1 cellular context compared by ENCODE assay signal in the genomic region with DNA sequence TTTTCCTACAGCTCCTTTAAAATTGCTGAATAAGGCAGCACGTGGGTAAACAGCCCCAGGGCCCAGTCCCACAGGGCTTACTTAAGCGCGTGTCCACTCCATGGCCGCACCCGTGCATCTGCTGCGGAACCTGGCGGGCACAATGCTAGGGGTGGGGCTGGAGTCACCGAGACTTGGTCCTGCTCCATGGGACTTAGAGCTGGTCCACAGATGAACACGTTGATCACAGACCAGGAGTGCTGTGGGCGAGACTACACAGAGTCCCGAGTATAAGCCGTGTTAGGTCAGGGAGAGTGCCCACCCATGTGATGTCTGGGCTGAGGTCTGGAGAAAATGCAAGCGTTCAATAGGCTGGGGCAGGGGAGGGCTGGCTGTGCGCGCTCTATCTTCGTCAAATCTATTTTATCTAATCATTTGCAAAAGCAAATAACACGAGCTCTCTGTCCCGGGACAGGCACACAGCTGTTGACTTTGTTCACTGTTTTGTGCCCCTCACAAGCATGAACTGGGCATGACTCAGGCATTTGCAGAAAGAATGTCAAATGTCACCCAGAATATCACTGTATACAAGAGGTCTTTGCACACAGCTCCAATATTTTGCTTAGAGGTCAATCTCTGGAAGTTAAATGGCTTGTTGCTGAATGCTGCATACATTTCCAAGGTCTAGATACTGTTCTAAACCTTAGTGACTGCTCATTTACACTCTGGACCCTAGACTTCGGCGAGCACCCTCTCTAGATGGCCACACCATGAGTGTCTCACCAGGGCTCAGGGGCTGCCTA.
TF ChIP-seq lines count a peak whose summit lies in the region.

No MANE protein-coding gene starts in this region.

TF ChIP-seq in HepG2, 621 proteins besides CTCF, POLR2A, EP300 and RAD21 (continued from another document and continues in another):
- TF ChIP-seq, protein P1, sequence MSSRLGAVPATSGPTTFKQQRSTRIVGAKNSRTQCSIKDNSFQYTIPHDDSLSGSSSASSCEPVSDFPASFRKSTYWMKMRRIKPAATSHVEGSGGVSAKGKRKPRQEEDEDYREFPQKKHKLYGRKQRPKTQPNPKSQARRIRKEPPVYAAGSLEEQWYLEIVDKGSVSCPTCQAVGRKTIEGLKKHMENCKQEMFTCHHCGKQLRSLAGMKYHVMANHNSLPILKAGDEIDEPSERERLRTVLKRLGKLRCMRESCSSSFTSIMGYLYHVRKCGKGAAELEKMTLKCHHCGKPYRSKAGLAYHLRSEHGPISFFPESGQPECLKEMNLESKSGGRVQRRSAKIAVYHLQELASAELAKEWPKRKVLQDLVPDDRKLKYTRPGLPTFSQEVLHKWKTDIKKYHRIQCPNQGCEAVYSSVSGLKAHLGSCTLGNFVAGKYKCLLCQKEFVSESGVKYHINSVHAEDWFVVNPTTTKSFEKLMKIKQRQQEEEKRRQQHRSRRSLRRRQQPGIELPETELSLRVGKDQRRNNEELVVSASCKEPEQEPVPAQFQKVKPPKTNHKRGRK (CRISPR knock-in tag; IDR thresholded peaks at IDR 0.05) = no peak
- no peak for TF ChIP-seq ATF7-NPFF (CRISPR knock-in tag; IDR thresholded peaks at IDR 0.05; ENCODE audit: low read depth)
- no peak for TF ChIP-seq SMARCE1 (IDR thresholded peaks at IDR 0.05; ENCODE audit: borderline replicate concordance)
- no peak for TF ChIP-seq ZKSCAN1 (IDR thresholded peaks at IDR 0.05; ENCODE audit: low read length)
- peak; percentile 71 for TF ChIP-seq FOXO1 (CRISPR knock-in tag; IDR thresholded peaks at IDR 0.05)
- TF ChIP-seq MLLT10 (CRISPR knock-in tag; IDR thresholded peaks at IDR 0.05) = no peak
- peak; percentile 47; the same call in 1 of the 2 replicates for TF ChIP-seq ZNF501 (CRISPR knock-in tag; IDR thresholded peaks at IDR 0.05)
- TF ChIP-seq ZNF33A (CRISPR knock-in tag; IDR thresholded peaks at IDR 0.05; ENCODE audit: borderline replicate concordance) = no peak
- TF ChIP-seq ZNF589 (CRISPR knock-in tag; conservative IDR thresholded peaks at IDR 0.05) = no peak
- TF ChIP-seq, protein P2, sequence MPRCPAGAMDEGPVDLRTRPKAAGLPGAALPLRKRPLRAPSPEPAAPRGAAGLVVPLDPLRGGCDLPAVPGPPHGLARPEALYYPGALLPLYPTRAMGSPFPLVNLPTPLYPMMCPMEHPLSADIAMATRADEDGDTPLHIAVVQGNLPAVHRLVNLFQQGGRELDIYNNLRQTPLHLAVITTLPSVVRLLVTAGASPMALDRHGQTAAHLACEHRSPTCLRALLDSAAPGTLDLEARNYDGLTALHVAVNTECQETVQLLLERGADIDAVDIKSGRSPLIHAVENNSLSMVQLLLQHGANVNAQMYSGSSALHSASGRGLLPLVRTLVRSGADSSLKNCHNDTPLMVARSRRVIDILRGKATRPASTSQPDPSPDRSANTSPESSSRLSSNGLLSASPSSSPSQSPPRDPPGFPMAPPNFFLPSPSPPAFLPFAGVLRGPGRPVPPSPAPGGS (CRISPR knock-in tag; IDR thresholded peaks at IDR 0.05) = no peak
- no peak for TF ChIP-seq ZNF598 (CRISPR knock-in tag; IDR thresholded peaks at IDR 0.05; ENCODE audit: borderline replicate concordance)
- TF ChIP-seq, protein P3, sequence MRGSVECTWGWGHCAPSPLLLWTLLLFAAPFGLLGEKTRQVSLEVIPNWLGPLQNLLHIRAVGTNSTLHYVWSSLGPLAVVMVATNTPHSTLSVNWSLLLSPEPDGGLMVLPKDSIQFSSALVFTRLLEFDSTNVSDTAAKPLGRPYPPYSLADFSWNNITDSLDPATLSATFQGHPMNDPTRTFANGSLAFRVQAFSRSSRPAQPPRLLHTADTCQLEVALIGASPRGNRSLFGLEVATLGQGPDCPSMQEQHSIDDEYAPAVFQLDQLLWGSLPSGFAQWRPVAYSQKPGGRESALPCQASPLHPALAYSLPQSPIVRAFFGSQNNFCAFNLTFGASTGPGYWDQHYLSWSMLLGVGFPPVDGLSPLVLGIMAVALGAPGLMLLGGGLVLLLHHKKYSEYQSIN (CRISPR knock-in tag; IDR thresholded peaks at IDR 0.05; ENCODE audit: borderline replicate concordance) = no peak
- no peak for TF ChIP-seq SIN3B (IDR thresholded peaks at IDR 0.05; ENCODE audit: low read length)
- TF ChIP-seq RXRB (CRISPR knock-in tag; IDR thresholded peaks at IDR 0.05; ENCODE audit: borderline replicate concordance) = peak; percentile 86
- TF ChIP-seq, protein P4, sequence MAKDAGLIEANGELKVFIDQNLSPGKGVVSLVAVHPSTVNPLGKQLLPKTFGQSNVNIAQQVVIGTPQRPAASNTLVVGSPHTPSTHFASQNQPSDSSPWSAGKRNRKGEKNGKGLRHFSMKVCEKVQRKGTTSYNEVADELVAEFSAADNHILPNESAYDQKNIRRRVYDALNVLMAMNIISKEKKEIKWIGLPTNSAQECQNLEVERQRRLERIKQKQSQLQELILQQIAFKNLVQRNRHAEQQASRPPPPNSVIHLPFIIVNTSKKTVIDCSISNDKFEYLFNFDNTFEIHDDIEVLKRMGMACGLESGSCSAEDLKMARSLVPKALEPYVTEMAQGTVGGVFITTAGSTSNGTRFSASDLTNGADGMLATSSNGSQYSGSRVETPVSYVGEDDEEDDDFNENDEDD (CRISPR knock-in tag; IDR thresholded peaks at IDR 0.05; ENCODE audit: borderline replicate concordance) = no peak; the same call in 1 of the 2 replicates
- TF ChIP-seq GPN1 (CRISPR knock-in tag; IDR thresholded peaks at IDR 0.05; ENCODE audit: borderline replicate concordance) = no peak
- no peak for TF ChIP-seq PTBP1 (IDR thresholded peaks at IDR 0.05; ENCODE audit: low read depth, low read length, poor library complexity, severe bottlenecking)
- TF ChIP-seq ARNT (IDR thresholded peaks at IDR 0.05) = no peak
- peak; percentile 62; the same call in 1 of the 2 replicates for TF ChIP-seq KLF9 (CRISPR knock-in tag; IDR thresholded peaks at IDR 0.05; ENCODE audit: low read depth)
- peak; percentile 72; the same call in 1 of the 2 replicates for TF ChIP-seq ZNF746 (CRISPR knock-in tag; IDR thresholded peaks at IDR 0.05)
- TF ChIP-seq ZNF34 (CRISPR knock-in tag; IDR thresholded peaks at IDR 0.05; ENCODE audit: borderline replicate concordance) = 0 out of 2 replicates have a peak, but pooled peaks have one; percentile 18
- TF ChIP-seq, protein P5, sequence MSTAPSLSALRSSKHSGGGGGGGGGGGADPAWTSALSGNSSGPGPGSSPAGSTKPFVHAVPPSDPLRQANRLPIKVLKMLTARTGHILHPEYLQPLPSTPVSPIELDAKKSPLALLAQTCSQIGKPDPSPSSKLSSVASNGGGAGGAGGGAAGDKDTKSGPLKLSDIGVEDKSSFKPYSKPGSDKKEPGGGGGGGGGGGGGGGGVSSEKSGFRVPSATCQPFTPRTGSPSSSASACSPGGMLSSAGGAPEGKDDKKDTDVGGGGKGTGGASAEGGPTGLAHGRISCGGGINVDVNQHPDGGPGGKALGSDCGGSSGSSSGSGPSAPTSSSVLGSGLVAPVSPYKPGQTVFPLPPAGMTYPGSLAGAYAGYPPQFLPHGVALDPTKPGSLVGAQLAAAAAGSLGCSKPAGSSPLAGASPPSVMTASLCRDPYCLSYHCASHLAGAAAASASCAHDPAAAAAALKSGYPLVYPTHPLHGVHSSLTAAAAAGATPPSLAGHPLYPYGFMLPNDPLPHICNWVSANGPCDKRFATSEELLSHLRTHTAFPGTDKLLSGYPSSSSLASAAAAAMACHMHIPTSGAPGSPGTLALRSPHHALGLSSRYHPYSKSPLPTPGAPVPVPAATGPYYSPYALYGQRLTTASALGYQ (CRISPR knock-in tag; IDR thresholded peaks at IDR 0.05) = peak; percentile 63; the same call in 1 of the 2 replicates
- TF ChIP-seq, protein P6, sequence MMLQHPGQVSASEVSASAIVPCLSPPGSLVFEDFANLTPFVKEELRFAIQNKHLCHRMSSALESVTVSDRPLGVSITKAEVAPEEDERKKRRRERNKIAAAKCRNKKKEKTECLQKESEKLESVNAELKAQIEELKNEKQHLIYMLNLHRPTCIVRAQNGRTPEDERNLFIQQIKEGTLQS (CRISPR knock-in tag; IDR thresholded peaks at IDR 0.05) = peak; percentile 31; the same call in 1 of the 2 replicates
- 0 out of 2 replicates have a peak, but pooled peaks have one; percentile 37 for TF ChIP-seq PAX8 (CRISPR knock-in tag; IDR thresholded peaks at IDR 0.05; ENCODE audit: borderline replicate concordance)
- TF ChIP-seq JARID2 (CRISPR knock-in tag; IDR thresholded peaks at IDR 0.05; ENCODE audit: insufficient replicate concordance) = no peak
- no peak for TF ChIP-seq HOXA9 (CRISPR knock-in tag; IDR thresholded peaks at IDR 0.05; ENCODE audit: borderline replicate concordance)
- TF ChIP-seq STAG1 (CRISPR knock-in tag; IDR thresholded peaks at IDR 0.05) = 0 out of 2 replicates have a peak, but pooled peaks have one; percentile 8
- no peak for TF ChIP-seq ELF1 (CRISPR knock-in tag; IDR thresholded peaks at IDR 0.05)
- peak; percentile 92 for TF ChIP-seq FOSL2 (CRISPR knock-in tag; IDR thresholded peaks at IDR 0.05)
- no peak; the same call in 1 of the 2 replicates for TF ChIP-seq ZFY (CRISPR knock-in tag; IDR thresholded peaks at IDR 0.05)
- TF ChIP-seq, protein P7, sequence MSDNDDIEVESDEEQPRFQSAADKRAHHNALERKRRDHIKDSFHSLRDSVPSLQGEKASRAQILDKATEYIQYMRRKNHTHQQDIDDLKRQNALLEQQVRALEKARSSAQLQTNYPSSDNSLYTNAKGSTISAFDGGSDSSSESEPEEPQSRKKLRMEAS (IDR thresholded peaks at IDR 0.05) = peak; percentile 28; the same call in 1 of the 2 replicates
- TF ChIP-seq RBFOX2 (IDR thresholded peaks at IDR 0.05; ENCODE audit: low read depth, low read length) = no peak
- no peak for TF ChIP-seq NBN (conservative IDR thresholded peaks at IDR 0.05)
- TF ChIP-seq, protein P8, sequence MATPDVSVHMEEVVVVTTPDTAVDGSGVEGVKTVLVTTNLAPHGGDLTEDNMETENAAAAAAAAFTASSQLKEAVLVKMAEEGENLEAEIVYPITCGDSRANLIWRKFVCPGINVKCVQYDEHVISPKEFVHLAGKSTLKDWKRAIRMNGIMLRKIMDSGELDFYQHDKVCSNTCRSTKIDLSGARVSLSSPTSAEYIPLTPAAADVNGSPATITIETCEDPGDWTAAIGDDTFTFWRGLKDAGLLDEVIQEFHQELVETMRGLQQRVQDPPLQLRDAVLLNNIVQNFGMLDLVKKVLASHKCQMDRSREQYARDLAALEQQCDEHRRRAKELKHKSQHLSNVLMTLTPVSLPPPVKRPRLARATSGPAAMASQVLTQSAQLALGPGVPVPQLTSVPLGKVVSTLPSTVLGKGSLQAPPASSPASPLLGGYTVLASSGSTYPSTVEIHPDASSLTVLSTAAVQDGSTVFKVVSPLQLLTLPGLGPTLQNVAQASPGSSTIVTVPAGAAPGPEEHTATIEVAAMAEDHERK (CRISPR knock-in tag; IDR thresholded peaks at IDR 0.05; ENCODE audit: low read depth) = no peak
- no peak for TF ChIP-seq KMT2B (CRISPR knock-in tag; IDR thresholded peaks at IDR 0.05)
- no peak for TF ChIP-seq REPIN1 (CRISPR knock-in tag; IDR thresholded peaks at IDR 0.05; ENCODE audit: borderline replicate concordance, low read depth)
- TF ChIP-seq, protein P9, sequence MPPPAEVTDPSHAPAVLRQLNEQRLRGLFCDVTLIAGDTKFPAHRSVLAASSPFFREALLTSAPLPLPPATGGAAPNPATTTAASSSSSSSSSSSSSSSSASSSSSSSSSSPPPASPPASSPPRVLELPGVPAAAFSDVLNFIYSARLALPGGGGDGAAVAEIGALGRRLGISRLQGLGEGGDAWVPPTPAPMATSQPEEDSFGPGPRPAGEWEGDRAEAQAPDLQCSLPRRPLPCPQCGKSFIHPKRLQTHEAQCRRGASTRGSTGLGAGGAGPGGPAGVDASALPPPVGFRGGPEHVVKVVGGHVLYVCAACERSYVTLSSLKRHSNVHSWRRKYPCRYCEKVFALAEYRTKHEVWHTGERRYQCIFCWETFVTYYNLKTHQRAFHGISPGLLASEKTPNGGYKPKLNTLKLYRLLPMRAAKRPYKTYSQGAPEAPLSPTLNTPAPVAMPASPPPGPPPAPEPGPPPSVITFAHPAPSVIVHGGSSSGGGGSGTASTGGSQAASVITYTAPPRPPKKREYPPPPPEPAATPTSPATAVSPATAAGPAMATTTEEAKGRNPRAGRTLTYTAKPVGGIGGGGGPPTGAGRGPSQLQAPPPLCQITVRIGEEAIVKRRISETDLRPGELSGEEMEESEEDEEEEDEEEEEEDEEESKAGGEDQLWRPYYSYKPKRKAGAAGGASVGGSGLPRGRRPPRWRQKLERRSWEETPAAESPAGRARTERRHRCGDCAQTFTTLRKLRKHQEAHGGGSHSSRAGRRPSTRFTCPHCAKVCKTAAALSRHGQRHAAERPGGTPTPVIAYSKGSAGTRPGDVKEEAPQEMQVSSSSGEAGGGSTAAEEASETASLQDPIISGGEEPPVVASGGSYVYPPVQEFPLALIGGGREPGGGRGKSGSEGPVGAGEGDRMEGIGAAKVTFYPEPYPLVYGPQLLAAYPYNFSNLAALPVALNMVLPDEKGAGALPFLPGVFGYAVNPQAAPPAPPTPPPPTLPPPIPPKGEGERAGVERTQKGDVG (CRISPR knock-in tag; IDR thresholded peaks at IDR 0.05; ENCODE audit: borderline replicate concordance) = peak; percentile 52; the same call in 1 of the 2 replicates
- no peak for TF ChIP-seq PAF1 (CRISPR knock-in tag; IDR thresholded peaks at IDR 0.05)
- TF ChIP-seq, protein P10, sequence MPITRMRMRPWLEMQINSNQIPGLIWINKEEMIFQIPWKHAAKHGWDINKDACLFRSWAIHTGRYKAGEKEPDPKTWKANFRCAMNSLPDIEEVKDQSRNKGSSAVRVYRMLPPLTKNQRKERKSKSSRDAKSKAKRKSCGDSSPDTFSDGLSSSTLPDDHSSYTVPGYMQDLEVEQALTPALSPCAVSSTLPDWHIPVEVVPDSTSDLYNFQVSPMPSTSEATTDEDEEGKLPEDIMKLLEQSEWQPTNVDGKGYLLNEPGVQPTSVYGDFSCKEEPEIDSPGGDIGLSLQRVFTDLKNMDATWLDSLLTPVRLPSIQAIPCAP (CRISPR knock-in tag; IDR thresholded peaks at IDR 0.05; ENCODE audit: low read depth) = no peak
- TF ChIP-seq, protein P11, sequence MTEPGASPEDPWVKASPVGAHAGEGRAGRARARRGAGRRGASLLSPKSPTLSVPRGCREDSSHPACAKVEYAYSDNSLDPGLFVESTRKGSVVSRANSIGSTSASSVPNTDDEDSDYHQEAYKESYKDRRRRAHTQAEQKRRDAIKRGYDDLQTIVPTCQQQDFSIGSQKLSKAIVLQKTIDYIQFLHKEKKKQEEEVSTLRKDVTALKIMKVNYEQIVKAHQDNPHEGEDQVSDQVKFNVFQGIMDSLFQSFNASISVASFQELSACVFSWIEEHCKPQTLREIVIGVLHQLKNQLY (CRISPR knock-in tag; IDR thresholded peaks at IDR 0.05) = peak; percentile 77
- no peak for TF ChIP-seq ZNF264 (CRISPR knock-in tag; IDR thresholded peaks at IDR 0.05)
- TF ChIP-seq, protein P12, sequence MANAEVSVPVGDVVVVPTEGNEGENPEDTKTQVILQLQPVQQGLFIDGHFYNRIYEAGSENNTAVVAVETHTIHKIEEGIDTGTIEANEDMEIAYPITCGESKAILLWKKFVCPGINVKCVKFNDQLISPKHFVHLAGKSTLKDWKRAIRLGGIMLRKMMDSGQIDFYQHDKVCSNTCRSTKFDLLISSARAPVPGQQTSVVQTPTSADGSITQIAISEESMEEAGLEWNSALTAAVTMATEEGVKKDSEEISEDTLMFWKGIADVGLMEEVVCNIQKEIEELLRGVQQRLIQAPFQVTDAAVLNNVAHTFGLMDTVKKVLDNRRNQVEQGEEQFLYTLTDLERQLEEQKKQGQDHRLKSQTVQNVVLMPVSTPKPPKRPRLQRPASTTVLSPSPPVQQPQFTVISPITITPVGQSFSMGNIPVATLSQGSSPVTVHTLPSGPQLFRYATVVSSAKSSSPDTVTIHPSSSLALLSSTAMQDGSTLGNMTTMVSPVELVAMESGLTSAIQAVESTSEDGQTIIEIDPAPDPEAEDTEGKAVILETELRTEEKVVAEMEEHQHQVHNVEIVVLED (CRISPR knock-in tag; IDR thresholded peaks at IDR 0.05; ENCODE audit: borderline replicate concordance) = peak; percentile 22; the same call in 1 of the 2 replicates
- TF ChIP-seq ZBTB38 (CRISPR knock-in tag; IDR thresholded peaks at IDR 0.05) = no peak
- TF ChIP-seq ZNF432 (CRISPR knock-in tag; IDR thresholded peaks at IDR 0.05; ENCODE audit: borderline replicate concordance) = no peak
- no peak for TF ChIP-seq RORA (CRISPR knock-in tag; IDR thresholded peaks at IDR 0.05)
- TF ChIP-seq ZMAT3 (CRISPR knock-in tag; conservative IDR thresholded peaks at IDR 0.05) = no peak
